ENCODE assay signal across 15 cellular contexts in genomic region chr10:127153166-127153565, GRCh38. TPM values are rescaled to one million over a fixed set of nuclear protein-coding genes. Genes with fewer than 3 reads are reported as not detected.
"Had no signal": no experiment of that assay in that cellular context is flagged by ENCODE, and none has a peak within 500 bp of the region (broad histone marks: within the 10 kb centered on the region; RNA-seq: fewer than 3 reads in every experiment).

No MANE protein-coding gene starts in this region.

- H3K27me3 ChIP-seq: body of pancreas, gastroesophageal sphincter, ovary, testis, upper lobe of right lung had no signal

- H3K36me3 ChIP-seq: ovary, upper lobe of right lung had no signal

- H3K9me3 ChIP-seq: body of pancreas, gastroesophageal sphincter, ovary, testis, upper lobe of right lung had no signal

- H3K4me1 ChIP-seq: body of pancreas had no signal

- H3K27ac ChIP-seq: body of pancreas, gastroesophageal sphincter, ovary, testis, upper lobe of right lung, VCaP had no signal

- ATAC-seq: activated naive CD8-positive, alpha-beta T cell treated with anti-CD3 and anti-CD28 coated beads, Interleukin-2, amount 50 U/mL, for 24 hours; body of pancreas; gastroesophageal sphincter had no signal

- DNase-seq: activated naive CD4-positive, alpha-beta T cell treated with Interleukin-2 at 50 U/mL for 16 hours; activated naive CD8-positive, alpha-beta T cell treated with anti-CD3 and anti-CD28 coated beads, Interleukin-2, amount 50 U/mL, for 24 hours; body of pancreas; dermis blood vessel endothelial cell; kidney; left ventricle myocardium superior; ovary; stimulated activated CD4-positive, alpha-beta T cell treated with anti-CD3 and anti-CD28 coated beads, Interleukin-15, amount 100 ng/mL, for 24 hours; stimulated activated CD4-positive, alpha-beta T cell treated with anti-CD3 and anti-CD28 coated beads, Interleukin-4, amount 100 ng/mL, for 24 hours; T-helper 1 cell; testis; upper lobe of right lung had no signal

- H3K4me3 ChIP-seq: body of pancreas, gastroesophageal sphincter, ovary, testis, upper lobe of right lung had no signal

RNA-seq across cellular contexts. Expression of gene INSYN2A, which starts 43.2 kb away (rescaled TPM):
- total RNA-seq: activated T-helper 1 cell treated with anti-CD3 and anti-CD28 coated beads, Interleukin-12 subunit alpha, Interleukin-12 subunit beta, Interleukin-2, Interleukin-4 antibody, amounts not matched to agents 30 ng/mL and 10 ng/mL and 1 ng/mL, durations not matched to agents 14 hours and 24 hours and 36 hours; body of pancreas; dermis blood vessel endothelial cell; left ventricle myocardium superior had no signal
